In genomic region chr1:236808005-236808404, GRCh38 we compare ENCODE assay signal across 19 cellular contexts.
"Had no signal": no experiment of that assay in that cellular context is flagged by ENCODE, and none has a peak within 500 bp of the region (broad histone marks: within the 10 kb centered on the region; RNA-seq: fewer than 3 reads in every experiment).

No MANE protein-coding gene starts in this region.

- H3K27me3 ChIP-seq: adrenal gland, gastrocnemius medialis, heart left ventricle, tibial nerve had no signal

- H3K4me3 ChIP-seq: adrenal gland, coronary artery, gastrocnemius medialis, heart left ventricle, lung, tibial nerve had no signal

- FAIRE-seq: urothelium cell line had no signal

- H3K27ac ChIP-seq: adrenal gland, coronary artery, heart left ventricle, tibial nerve had no signal

- DNase-seq: activated B cell treated with CpG ODN at 0.5 μM for 24 hours; activated CD4-positive, alpha-beta memory T cell treated with anti-CD3 and anti-CD28 coated beads, Interleukin-2, amount 10 ng/mL, durations not matched to agents 7 days and 5 days; activated CD4-positive, alpha-beta T cell treated with anti-CD3 and anti-CD28 coated beads for 4 hours; activated effector memory CD4-positive, alpha-beta T cell treated with Interleukin-2 at 50 U/mL for 16 hours; activated T-cell treated with anti-CD3 and anti-CD28 coated beads, Interleukin-2, amount 50 U/mL, for 1 hour; adrenal gland; gastrocnemius medialis; heart left ventricle; immature natural killer cell; left cardiac atrium; retina; stimulated activated naive CD8-positive, alpha-beta T cell treated with anti-CD3 and anti-CD28 coated beads, Interleukin-15, Interleukin-2, amounts not matched to agents 100 U/mL and 50 U/mL, for 24 hours; substantia nigra had no signal

- H3K9me3 ChIP-seq: adrenal gland, gastrocnemius medialis, heart left ventricle, tibial nerve had no signal

- ATAC-seq: activated naive CD4-positive, alpha-beta T cell treated with anti-CD3 and anti-CD28 coated beads, Interleukin-2, amount 50 U/mL, for 72 hours; heart left ventricle; left cardiac atrium; natural killer cell treated with Interleukin-12 subunit alpha and Interleukin-12 subunit beta and Interleukin-15 and Interleukin-18, amount 100 ng/mL, for 72 hours; stimulated activated naive CD8-positive, alpha-beta T cell treated with anti-CD3 and anti-CD28 coated beads, Interleukin-15, Interleukin-2, amounts not matched to agents 100 U/mL and 50 U/mL, for 24 hours had no signal
